2 cellular contexts compared by ENCODE assay signal in the genomic region with DNA sequence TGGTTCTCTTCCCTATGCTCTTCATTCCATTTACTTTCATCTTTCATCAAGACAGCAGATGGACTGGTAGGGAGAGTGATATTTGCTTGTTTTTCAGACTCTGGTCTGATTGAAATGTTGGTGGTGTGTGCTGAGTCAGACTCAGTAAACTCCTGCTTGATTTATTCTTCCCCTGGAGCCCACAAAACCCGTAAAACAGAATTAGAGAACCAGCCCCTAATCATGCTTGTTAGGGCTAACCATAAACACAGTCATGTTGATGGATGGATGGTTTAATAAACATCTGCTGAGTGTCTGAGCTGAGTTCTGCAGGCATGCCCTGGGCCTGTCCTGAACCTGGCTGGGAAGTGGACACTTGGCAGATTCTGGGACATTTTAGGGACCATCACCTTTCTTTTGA.
TF ChIP-seq lines count a peak whose summit lies in the region.

No MANE protein-coding gene starts in this region.

TF ChIP-seq in HEK293, 187 proteins besides CTCF, POLR2A, EP300 and RAD21 (continued from another document and continues in another):
- TF ChIP-seq, protein P1, sequence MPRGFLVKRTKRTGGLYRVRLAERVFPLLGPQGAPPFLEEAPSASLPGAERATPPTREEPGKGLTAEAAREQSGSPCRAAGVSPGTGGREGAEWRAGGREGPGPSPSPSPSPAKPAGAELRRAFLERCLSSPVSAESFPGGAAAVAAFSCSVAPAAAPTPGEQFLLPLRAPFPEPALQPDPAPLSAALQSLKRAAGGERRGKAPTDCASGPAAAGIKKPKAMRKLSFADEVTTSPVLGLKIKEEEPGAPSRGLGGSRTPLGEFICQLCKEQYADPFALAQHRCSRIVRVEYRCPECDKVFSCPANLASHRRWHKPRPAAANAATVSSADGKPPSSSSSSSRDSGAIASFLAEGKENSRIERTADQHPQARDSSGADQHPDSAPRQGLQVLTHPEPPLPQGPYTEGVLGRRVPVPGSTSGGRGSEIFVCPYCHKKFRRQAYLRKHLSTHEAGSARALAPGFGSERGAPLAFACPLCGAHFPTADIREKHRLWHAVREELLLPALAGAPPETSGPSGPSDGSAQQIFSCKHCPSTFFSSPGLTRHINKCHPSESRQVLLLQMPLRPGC (tag by site-specific recombination; IDR thresholded peaks at IDR 0.05), result peak; percentile 72
- TF ChIP-seq, protein P2, sequence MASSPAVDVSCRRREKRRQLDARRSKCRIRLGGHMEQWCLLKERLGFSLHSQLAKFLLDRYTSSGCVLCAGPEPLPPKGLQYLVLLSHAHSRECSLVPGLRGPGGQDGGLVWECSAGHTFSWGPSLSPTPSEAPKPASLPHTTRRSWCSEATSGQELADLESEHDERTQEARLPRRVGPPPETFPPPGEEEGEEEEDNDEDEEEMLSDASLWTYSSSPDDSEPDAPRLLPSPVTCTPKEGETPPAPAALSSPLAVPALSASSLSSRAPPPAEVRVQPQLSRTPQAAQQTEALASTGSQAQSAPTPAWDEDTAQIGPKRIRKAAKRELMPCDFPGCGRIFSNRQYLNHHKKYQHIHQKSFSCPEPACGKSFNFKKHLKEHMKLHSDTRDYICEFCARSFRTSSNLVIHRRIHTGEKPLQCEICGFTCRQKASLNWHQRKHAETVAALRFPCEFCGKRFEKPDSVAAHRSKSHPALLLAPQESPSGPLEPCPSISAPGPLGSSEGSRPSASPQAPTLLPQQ (tag by site-specific recombination; IDR thresholded peaks at IDR 0.05), result peak; percentile 50; the same call in 1 of the 2 replicates
- TF ChIP-seq, protein P3, sequence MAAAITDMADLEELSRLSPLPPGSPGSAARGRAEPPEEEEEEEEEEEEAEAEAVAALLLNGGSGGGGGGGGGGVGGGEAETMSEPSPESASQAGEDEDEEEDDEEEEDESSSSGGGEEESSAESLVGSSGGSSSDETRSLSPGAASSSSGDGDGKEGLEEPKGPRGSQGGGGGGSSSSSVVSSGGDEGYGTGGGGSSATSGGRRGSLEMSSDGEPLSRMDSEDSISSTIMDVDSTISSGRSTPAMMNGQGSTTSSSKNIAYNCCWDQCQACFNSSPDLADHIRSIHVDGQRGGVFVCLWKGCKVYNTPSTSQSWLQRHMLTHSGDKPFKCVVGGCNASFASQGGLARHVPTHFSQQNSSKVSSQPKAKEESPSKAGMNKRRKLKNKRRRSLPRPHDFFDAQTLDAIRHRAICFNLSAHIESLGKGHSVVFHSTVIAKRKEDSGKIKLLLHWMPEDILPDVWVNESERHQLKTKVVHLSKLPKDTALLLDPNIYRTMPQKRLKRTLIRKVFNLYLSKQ (tag by site-specific recombination; IDR thresholded peaks at IDR 0.05; ENCODE audit: borderline replicate concordance), result no peak
- TF ChIP-seq OVOL3 (tag by site-specific recombination; IDR thresholded peaks at IDR 0.05) (peak; percentile 72; the same call in 1 of the 2 replicates), GFI1B (tag by site-specific recombination; IDR thresholded peaks at IDR 0.05) (peak; percentile 86), BCL11B (tag by site-specific recombination; IDR thresholded peaks at IDR 0.05; ENCODE audit: low read depth) (no peak), ZBTB48 (tag by site-specific recombination; IDR thresholded peaks at IDR 0.05) (peak; percentile 91), SCRT2 (tag by site-specific recombination; IDR thresholded peaks at IDR 0.05) (peak; percentile 71; the same call in 1 of the 2 replicates), ZNF555 (tag by site-specific recombination; conservative IDR thresholded peaks at IDR 0.05) (no peak), KLF8 (tag by site-specific recombination; IDR thresholded peaks at IDR 0.05) (no peak)
- TF ChIP-seq, protein P4, sequence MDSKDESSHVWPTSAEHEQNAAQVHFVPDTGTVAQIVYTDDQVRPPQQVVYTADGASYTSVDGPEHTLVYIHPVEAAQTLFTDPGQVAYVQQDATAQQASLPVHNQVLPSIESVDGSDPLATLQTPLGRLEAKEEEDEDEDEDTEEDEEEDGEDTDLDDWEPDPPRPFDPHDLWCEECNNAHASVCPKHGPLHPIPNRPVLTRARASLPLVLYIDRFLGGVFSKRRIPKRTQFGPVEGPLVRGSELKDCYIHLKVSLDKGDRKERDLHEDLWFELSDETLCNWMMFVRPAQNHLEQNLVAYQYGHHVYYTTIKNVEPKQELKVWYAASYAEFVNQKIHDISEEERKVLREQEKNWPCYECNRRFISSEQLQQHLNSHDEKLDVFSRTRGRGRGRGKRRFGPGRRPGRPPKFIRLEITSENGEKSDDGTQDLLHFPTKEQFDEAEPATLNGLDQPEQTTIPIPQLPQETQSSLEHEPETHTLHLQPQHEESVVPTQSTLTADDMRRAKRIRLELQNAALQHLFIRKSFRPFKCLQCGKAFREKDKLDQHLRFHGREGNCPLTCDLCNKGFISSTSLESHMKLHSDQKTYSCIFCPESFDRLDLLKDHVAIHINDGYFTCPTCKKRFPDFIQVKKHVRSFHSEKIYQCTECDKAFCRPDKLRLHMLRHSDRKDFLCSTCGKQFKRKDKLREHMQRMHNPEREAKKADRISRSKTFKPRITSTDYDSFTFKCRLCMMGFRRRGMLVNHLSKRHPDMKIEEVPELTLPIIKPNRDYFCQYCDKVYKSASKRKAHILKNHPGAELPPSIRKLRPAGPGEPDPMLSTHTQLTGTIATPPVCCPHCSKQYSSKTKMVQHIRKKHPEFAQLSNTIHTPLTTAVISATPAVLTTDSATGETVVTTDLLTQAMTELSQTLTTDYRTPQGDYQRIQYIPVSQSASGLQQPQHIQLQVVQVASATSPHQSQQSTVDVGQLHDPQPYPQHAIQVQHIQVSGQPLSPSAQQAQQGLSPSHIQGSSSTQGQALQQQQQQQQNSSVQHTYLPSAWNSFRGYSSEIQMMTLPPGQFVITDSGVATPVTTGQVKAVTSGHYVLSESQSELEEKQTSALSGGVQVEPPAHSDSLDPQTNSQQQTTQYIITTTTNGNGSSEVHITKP (tag by site-specific recombination; IDR thresholded peaks at IDR 0.05), result peak; percentile 17; the same call in 1 of the 2 replicates
- TF ChIP-seq, protein P5, sequence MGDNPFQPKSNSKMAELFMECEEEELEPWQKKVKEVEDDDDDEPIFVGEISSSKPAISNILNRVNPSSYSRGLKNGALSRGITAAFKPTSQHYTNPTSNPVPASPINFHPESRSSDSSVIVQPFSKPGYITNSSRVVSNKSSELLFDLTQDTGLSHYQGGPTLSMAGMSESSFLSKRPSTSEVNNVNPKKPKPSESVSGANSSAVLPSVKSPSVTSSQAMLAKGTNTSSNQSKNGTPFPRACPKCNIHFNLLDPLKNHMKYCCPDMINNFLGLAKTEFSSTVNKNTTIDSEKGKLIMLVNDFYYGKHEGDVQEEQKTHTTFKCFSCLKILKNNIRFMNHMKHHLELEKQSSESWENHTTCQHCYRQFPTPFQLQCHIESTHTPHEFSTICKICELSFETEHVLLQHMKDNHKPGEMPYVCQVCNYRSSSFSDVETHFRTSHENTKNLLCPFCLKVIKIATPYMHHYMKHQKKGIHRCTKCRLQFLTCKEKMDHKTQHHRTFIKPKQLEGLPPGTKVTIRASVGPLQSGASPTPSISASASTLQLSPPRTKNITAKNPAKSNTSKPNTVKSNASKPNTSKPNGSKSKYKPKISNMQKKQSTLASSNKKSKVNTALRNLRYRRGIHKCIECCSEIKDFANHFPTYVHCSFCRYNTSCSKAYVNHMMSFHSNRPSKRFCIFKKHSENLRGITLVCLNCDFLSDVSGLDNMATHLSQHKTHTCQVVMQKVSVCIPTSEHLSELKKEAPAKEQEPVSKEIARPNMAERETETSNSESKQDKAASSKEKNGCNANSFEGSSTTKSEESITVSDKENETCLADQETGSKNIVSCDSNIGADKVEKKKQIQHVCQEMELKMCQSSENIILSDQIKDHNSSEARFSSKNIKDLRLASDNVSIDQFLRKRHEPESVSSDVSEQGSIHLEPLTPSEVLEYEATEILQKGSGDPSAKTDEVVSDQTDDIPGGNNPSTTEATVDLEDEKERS (tag by site-specific recombination; IDR thresholded peaks at IDR 0.05), result no peak

TF ChIP-seq in SK-N-SH treated with all-trans-retinoic acid at 6 μM for 48 hours, 23 proteins besides CTCF, POLR2A, EP300 and RAD21 (continued from another document):
- TF ChIP-seq SNAI2 (CRISPR knock-in tag; IDR thresholded peaks at IDR 0.05) (no peak), TOX (CRISPR knock-in tag; IDR thresholded peaks at IDR 0.05; ENCODE audit: borderline replicate concordance) (no peak), ZC3H10 (CRISPR knock-in tag; IDR thresholded peaks at IDR 0.05) (no peak)
TF ChIP-seq in SK-N-SH treated with all-trans-retinoic acid at 6 μM for 48 hours: peak in this region for 0.
